In the genomic region with DNA sequence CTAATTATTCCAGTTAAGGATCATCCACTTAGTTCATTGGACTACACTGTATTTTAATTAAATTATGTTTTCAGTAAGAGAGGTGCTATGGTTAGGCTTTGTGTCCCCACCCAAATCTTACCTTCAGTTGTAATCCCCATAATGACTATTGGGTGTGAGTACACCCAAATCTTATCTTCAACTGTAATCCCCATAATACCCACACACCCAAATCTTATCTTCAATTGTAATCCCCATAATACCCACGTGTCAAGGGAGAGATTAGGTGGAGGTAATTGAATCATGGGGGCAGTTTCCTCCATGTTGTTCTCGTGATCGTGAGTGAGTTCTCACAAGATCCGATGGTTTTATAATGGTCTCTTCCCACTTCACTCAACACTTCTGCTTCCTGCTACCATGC, we compare ENCODE assay signal across 3 cellular contexts.
"Had no signal": no experiment of that assay in that cellular context is flagged by ENCODE, and none has a peak within 500 bp of the region (broad histone marks: within the 10 kb centered on the region; RNA-seq: fewer than 3 reads in every experiment).

No MANE protein-coding gene starts in this region.

- H3K4me1 Mint-ChIP-seq: GM23338 had no signal

- H3K4me3 Mint-ChIP-seq: GM23338 had no signal

- H3K9me3 Mint-ChIP-seq: GM23338 had no signal

- DNase-seq: H7, IMR-90 had no signal

- H3K27ac Mint-ChIP-seq: GM23338 had no signal
